Comparison of ENCODE assay signal across 10 cellular contexts in the genomic region with DNA sequence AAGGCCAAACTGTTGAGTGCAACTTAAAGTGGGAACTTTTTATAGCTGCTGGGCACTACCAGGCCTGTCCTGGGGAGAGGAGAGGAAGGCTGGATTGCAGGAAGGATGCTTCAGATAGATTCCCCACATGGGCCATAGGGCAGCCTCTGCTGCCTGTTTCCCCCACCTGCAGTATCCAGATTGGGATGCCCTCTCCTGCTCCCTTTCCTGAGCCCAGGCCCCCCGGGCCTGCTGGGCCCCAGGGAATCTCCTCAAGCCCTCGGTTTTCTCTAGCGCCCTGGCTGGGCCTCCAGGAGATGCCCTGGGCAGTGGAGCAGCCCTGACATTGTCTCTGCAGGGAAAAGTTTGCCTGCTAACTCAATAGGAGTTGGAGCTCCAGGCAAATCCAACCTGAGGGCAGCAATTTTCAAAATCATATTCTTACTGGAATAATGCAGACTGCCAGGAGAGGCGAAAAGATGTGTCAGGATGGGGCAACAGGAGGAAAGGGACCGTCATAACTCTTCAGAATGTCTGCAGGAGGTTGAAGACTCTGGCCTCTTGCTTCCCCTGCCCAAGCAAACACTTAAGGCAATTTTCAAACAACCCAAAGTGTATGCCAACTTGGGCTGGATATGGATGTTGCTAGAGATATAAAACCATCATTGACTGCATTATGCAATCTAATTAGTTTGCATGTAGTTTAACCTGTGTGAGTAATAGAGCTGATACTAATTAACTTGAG. TPM values are rescaled to one million over a fixed set of nuclear protein-coding genes. Genes with fewer than 3 reads are reported as not detected.
DNase-seq lines count a peak whose midpoint lies in the region; ATAC-seq, FAIRE-seq and TF ChIP-seq lines count a peak whose summit lies in the region.
"Had no signal": no experiment of that assay in that cellular context is flagged by ENCODE, and none has a peak within 500 bp of the region (broad histone marks: within the 10 kb centered on the region; RNA-seq: fewer than 3 reads in every experiment).

No MANE protein-coding gene starts in this region.

- ATAC-seq in A549 (no peak), GM21619 (IDR thresholded peaks at IDR 0.05; ENCODE audit: unreplicated experiment) (no peak), GM21381 (IDR thresholded peaks at IDR 0.05; ENCODE audit: unreplicated experiment) (no peak)

- peaks cover 31% of the 10 kb centered on the region for H3K36me3 Mint-ChIP-seq in endothelial cell (ENCODE audit: low read depth, unreplicated experiment)
- H3K36me3 Mint-ChIP-seq in neural progenitor cell = peaks cover 59% of the 10 kb centered on the region
- H3K36me3 Mint-ChIP-seq: CD4-positive, alpha-beta memory T cell had no signal

- peaks cover 40% of the 10 kb centered on the region for H3K4me1 Mint-ChIP-seq in endothelial cell (ENCODE audit: unreplicated experiment)
- peaks cover 36% of the 10 kb centered on the region for H3K4me1 Mint-ChIP-seq in neural progenitor cell

- TF ChIP-seq RAD21 in A549 (conservative IDR thresholded peaks at IDR 0.05 in 1 of 2, IDR thresholded peaks at IDR 0.05 in 1 of 2) = no peak

- FAIRE-seq in A549 (lab: Jason Lieb, UNC) = no peak

- H3K4me1 ChIP-seq in A549 (peaks cover 54% of the 10 kb centered on the region), neural progenitor cell (peaks cover 37% of the 10 kb centered on the region)

- CTCF ChIA-PET in A549 (lab: Yijun Ruan, JAX) = interaction anchor here (1.0 to 13.3 kb wide), 6 partner anchors 6 to 1075 kb away, joined by 3 to 280 read pairs (median 14); a partner anchor contains a TSS

- H3K27ac ChIP-seq in A549 = peak overlapping the region; percentile 93 to 99; a peak in 5 of 6 replicates
- H3K27ac ChIP-seq in neural progenitor cell = no peak overlapping the region

- H3K9me3 ChIP-seq in A549 (no peaks in the 10 kb centered on the region), neural progenitor cell (ENCODE audit: low read depth) (no peaks in the 10 kb centered on the region)

- peaks cover 25% of the 10 kb centered on the region for H3K27me3 Mint-ChIP-seq in endothelial cell (ENCODE audit: unreplicated experiment)
- H3K27me3 Mint-ChIP-seq in neural progenitor cell (ENCODE audit: insufficient read depth, low read depth) = peaks cover 28% of the 10 kb centered on the region

- no peak overlapping the region for H2AFZ ChIP-seq in neural progenitor cell (replicated peaks)

- H3K9ac ChIP-seq in neural progenitor cell = no peak overlapping the region

- H3K4me2 ChIP-seq in A549 = peak overlapping the region; percentile 94
- H3K4me2 ChIP-seq in neural progenitor cell = peak overlapping the region; percentile 98

- peaks cover 38% of the 10 kb centered on the region for H3K27me3 ChIP-seq in neural progenitor cell

- peaks cover 71% of the 10 kb centered on the region for H3F3A ChIP-seq in neural progenitor cell (ENCODE audit: low read depth)

- peaks cover 94% of the 10 kb centered on the region for H3K79me2 ChIP-seq in neural progenitor cell (ENCODE audit: low read depth)

- TF ChIP-seq EP300 in A549 (IDR thresholded peaks at IDR 0.05) = no peak

- peaks cover 87% of the 10 kb centered on the region for H4K20me1 ChIP-seq in neural progenitor cell (ENCODE audit: low read depth)

- no peaks in the 10 kb centered on the region for H3K9me3 Mint-ChIP-seq in endothelial cell (ENCODE audit: unreplicated experiment)
- H3K9me3 Mint-ChIP-seq in neural progenitor cell = peaks cover 4% of the 10 kb centered on the region

- DNase-seq in A549 (ENCODE audit: low read depth in 1 of 2, low spot score in 1 of 2) = no peak
- DNase-seq in HuH-7.5 (ENCODE audit: low spot score) = peak; percentile 16
- no peak for DNase-seq in endothelial cell (ENCODE audit: low spot score)
- DNase-seq in neural progenitor cell (ENCODE audit: low spot score) = peak; percentile 15
- no peak for DNase-seq in NK-92 treated with Interleukin-12 subunit alpha and Interleukin-12 subunit beta, amount 100 ng/mL, for 24 hours (lab: John Stamatoyannopoulos, UW)
- DNase-seq in HUDEP-2 (lab: John Stamatoyannopoulos, UW; ENCODE audit: unreplicated experiment in 76 of 76) = no peak
- DNase-seq: CD4-positive, alpha-beta memory T cell; islet precursor cell had no signal

- 0 out of 3 replicates have a peak overlapping the region, but pooled peaks have one; percentile 36 for H3K4me3 ChIP-seq in A549
- peak overlapping the region; percentile 92 for H3K4me3 ChIP-seq in neural progenitor cell

- peaks cover 21% of the 10 kb centered on the region for H3K36me3 ChIP-seq in neural progenitor cell

- H3K4me3 Mint-ChIP-seq in endothelial cell (ENCODE audit: unreplicated experiment) (peak overlapping the region; percentile 98), neural progenitor cell (peak overlapping the region; percentile 96)
- H3K4me3 Mint-ChIP-seq: CD4-positive, alpha-beta memory T cell had no signal

- POLR2A ChIA-PET in A549 (lab: Yijun Ruan, JAX) = no interaction called here

- peak overlapping the region; percentile 16 for H3K27ac Mint-ChIP-seq in endothelial cell (ENCODE audit: unreplicated experiment)
- peak overlapping the region; percentile 57 for H3K27ac Mint-ChIP-seq in neural progenitor cell
- H3K27ac Mint-ChIP-seq: CD4-positive, alpha-beta memory T cell had no signal

- WGBS in A549 (ENCODE audit: missing lambda C conversion rate) = 65% methylated on average over 4 of the region's 5 CpGs

- no peak for TF ChIP-seq CTCF in A549 (IDR thresholded peaks at IDR 0.05)
- no peak for TF ChIP-seq CTCF in endothelial cell (IDR thresholded peaks at IDR 0.05; ENCODE audit: unreplicated experiment)
- no peak for TF ChIP-seq CTCF in neural progenitor cell (IDR thresholded peaks at IDR 0.05)

- TF ChIP-seq POLR2A in A549 (IDR thresholded peaks at IDR 0.05; ENCODE audit: low read length) = no peak

TF ChIP-seq in A549, 52 proteins besides CTCF, POLR2A, EP300 and RAD21:
- TF ChIP-seq, protein P1, sequence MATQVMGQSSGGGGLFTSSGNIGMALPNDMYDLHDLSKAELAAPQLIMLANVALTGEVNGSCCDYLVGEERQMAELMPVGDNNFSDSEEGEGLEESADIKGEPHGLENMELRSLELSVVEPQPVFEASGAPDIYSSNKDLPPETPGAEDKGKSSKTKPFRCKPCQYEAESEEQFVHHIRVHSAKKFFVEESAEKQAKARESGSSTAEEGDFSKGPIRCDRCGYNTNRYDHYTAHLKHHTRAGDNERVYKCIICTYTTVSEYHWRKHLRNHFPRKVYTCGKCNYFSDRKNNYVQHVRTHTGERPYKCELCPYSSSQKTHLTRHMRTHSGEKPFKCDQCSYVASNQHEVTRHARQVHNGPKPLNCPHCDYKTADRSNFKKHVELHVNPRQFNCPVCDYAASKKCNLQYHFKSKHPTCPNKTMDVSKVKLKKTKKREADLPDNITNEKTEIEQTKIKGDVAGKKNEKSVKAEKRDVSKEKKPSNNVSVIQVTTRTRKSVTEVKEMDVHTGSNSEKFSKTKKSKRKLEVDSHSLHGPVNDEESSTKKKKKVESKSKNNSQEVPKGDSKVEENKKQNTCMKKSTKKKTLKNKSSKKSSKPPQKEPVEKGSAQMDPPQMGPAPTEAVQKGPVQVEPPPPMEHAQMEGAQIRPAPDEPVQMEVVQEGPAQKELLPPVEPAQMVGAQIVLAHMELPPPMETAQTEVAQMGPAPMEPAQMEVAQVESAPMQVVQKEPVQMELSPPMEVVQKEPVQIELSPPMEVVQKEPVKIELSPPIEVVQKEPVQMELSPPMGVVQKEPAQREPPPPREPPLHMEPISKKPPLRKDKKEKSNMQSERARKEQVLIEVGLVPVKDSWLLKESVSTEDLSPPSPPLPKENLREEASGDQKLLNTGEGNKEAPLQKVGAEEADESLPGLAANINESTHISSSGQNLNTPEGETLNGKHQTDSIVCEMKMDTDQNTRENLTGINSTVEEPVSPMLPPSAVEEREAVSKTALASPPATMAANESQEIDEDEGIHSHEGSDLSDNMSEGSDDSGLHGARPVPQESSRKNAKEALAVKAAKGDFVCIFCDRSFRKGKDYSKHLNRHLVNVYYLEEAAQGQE (IDR thresholded peaks at IDR 0.05) = no peak
- TF ChIP-seq TP53 (CRISPR knock-in tag; IDR thresholded peaks at IDR 0.05) (no peak), FOSL2 (IDR thresholded peaks at IDR 0.05) (no peak), FOSL2 (CRISPR knock-in tag; IDR thresholded peaks at IDR 0.05) (no peak), CBX2 (IDR thresholded peaks at IDR 0.05; ENCODE audit: borderline replicate concordance, low read depth) (no peak), NR3C1 (IDR thresholded peaks at IDR 0.05) (no peak), CEBPB (IDR thresholded peaks at IDR 0.05) (peak in 1 of 2 experiments; percentile 45; a peak in 1 of 4 replicates)
- TF ChIP-seq, protein P2, sequence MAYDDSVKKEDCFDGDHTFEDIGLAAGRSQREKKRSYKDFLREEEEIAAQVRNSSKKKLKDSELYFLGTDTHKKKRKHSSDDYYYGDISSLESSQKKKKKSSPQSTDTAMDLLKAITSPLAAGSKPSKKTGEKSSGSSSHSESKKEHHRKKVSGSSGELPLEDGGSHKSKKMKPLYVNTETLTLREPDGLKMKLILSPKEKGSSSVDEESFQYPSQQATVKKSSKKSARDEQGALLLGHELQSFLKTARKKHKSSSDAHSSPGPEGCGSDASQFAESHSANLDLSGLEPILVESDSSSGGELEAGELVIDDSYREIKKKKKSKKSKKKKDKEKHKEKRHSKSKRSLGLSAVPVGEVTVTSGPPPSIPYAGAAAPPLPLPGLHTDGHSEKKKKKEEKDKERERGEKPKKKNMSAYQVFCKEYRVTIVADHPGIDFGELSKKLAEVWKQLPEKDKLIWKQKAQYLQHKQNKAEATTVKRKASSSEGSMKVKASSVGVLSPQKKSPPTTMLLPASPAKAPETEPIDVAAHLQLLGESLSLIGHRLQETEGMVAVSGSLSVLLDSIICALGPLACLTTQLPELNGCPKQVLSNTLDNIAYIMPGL (CRISPR knock-in tag; IDR thresholded peaks at IDR 0.05; ENCODE audit: borderline replicate concordance) = no peak

RNA-seq across cellular contexts. Expression of a gene that starts 4.4 kb away (rescaled TPM):
- polyA plus RNA-seq in A549 (2011; rRNA removed) (11.8 and 14.4 TPM in 2 replicates), A549 (2017; fragmentation: RNase III; extraction: RNeasy Plus Mini Kit Qiagen cat#74134 plus additional on column Dnase treatment) (14.4 to 15.7 TPM (median 15.3 TPM) in 3 replicates)
- 14.2 and 17.8 TPM in 2 replicates for polyA plus RNA-seq in A549 (2012; cell fraction: cytosol; rRNA removed)
- 10.9 and 18.7 TPM in 2 replicates for polyA plus RNA-seq in A549 (2012; cell fraction: nucleus; rRNA removed)
- 5.7 and 14.9 TPM in 2 replicates for polyA minus RNA-seq in A549 (2011; rRNA and poly(A)+ RNA removed)
- total RNA-seq in endothelial cell (ENCODE audit: unreplicated experiment) (15.9 TPM), neural progenitor cell (ENCODE audit: low replicate concordance) (24.6 and 32.1 TPM in 2 replicates)
- total RNA-seq: CD4-positive, alpha-beta memory T cell had no signal
- polyA plus RNA-seq: CD4-positive, alpha-beta memory T cell had no signal

Comparison
In these comparisons a context has a peak if more than half of its experiments do, and no peak if none do; other contexts are left out.
1. DNase-seq: peak in HuH-7.5 (single experiment) and neural progenitor cell (single experiment); none in A549 (0 of 2), endothelial cell (single experiment), NK-92 treated with Interleukin-12 subunit alpha and Interleukin-12 subunit beta, amount 100 ng/mL, for 24 hours (single experiment) and HUDEP-2 (0 of 76).